Comparison of ENCODE assay signal across 8 cellular contexts in genomic region chr17:44384823-44385286, GRCh38. TPM values are rescaled to one million over a fixed set of nuclear protein-coding genes. Genes with fewer than 3 reads are reported as not detected.
A peak's percentile ranks its signal among the peaks of the same experiment; 100 is the strongest.
DNase-seq lines count a peak whose midpoint lies in the region; FAIRE-seq and TF ChIP-seq lines count a peak whose summit lies in the region.

No MANE protein-coding gene starts in this region.

- H2AK5ac ChIP-seq in H1 (ENCODE audit: low read depth, low read length) = no peak overlapping the region

- 0 out of 2 replicates have a peak overlapping the region, but pooled peaks have one; percentile 1 for H2BK20ac ChIP-seq in H1 (ENCODE audit: low read length)

- H3K9ac ChIP-seq in Karpas-422 (ENCODE audit: low read length) = peak overlapping the region; percentile 56
- no peak overlapping the region for H3K9ac ChIP-seq in H1 (replicated peaks in 1 of 4; ENCODE audit: extremely low read depth in 1 of 4, low read depth in 3 of 4, low read length in 3 of 4)
- H3K9ac ChIP-seq in neural cell (ENCODE audit: low read length) = peak overlapping the region; percentile 53

- no peak overlapping the region for H2BK5ac ChIP-seq in H1 (ENCODE audit: low read depth, low read length)

- H3K4me2 ChIP-seq in Karpas-422 (ENCODE audit: low read depth, low read length, poor library complexity, severe bottlenecking) = peak overlapping the region; percentile 79
- peak overlapping the region; percentile 84 to 93 for H3K4me2 ChIP-seq in H1 (ENCODE audit: insufficient read depth in 1 of 2, low read depth in 2 of 2, low read length in 2 of 2)
- H3K4me2 ChIP-seq in neural cell (ENCODE audit: low read length) = no peak overlapping the region

- H3K27me3 ChIP-seq in Karpas-422 (ENCODE audit: low read length) = no peaks in the 10 kb centered on the region
- H3K27me3 ChIP-seq in H1 (replicated peaks in 1 of 4; ENCODE audit: control insufficient read depth in 3 of 4, extremely low read depth in 1 of 4, insufficient read depth in 3 of 4, low read length in 3 of 4) = peaks cover 10 to 34% (median 31%) of the 10 kb centered on the region in 4 experiments
- H3K27me3 ChIP-seq in neural cell (ENCODE audit: insufficient read depth, low read depth, low read length) = peaks cover 15% of the 10 kb centered on the region

- POLR2A ChIA-PET in H1 (lab: Charles Lee; ENCODE audit: partially characterized antibody) = interaction anchor here (0.8 to 2.2 kb wide), 4 partner anchors 9 to 76 kb away, joined by 3 to 10 read pairs (median 6); partner anchors contain the start of gene RUNDC3A

- H3K4me1 ChIP-seq in Karpas-422 (ENCODE audit: low read length) (peaks cover 12% of the 10 kb centered on the region), H1 (replicated peaks in 1 of 4; ENCODE audit: control insufficient read depth in 3 of 4, insufficient read depth in 4 of 4, low read length in 3 of 4) (peaks cover 3 to 21% (median 7%) of the 10 kb centered on the region in 4 experiments; a peak in 6 of 7 replicates)

- H3K56ac ChIP-seq in H1 (replicated peaks; ENCODE audit: insufficient read length, low read depth, low read length) = no peak overlapping the region

- H3K27ac ChIP-seq in C4-2B = peak overlapping the region; percentile 55; the same call in 1 of the 2 replicates
- no peak overlapping the region for H3K27ac ChIP-seq in Karpas-422 (ENCODE audit: low read length)
- H3K27ac ChIP-seq in H1 (ENCODE audit: low read depth, low read length) = no peak overlapping the region
- H3K27ac ChIP-seq in neural cell (ENCODE audit: low read length) = no peak overlapping the region

- H3K23ac ChIP-seq in H1 (ENCODE audit: insufficient read length) = no peak overlapping the region

- no peak overlapping the region for H2AFZ ChIP-seq in Karpas-422 (ENCODE audit: low read length)
- H2AFZ ChIP-seq in H1 (ENCODE audit: low read length) = peak overlapping the region; percentile 47; the same call in 1 of the 2 replicates
- no peak overlapping the region for H2AFZ ChIP-seq in neural cell (ENCODE audit: low read depth, low read length)

- H3K79me1 ChIP-seq in H1 (ENCODE audit: low read depth, low read length) = no peaks in the 10 kb centered on the region

- CTCF ChIA-PET in H1 (lab: Charles Lee; ENCODE audit: partially characterized antibody) = interaction anchor here (0.8 to 3.0 kb wide), 9 partner anchors 9 to 127 kb away, joined by 3 to 24 read pairs (median 4); no protein-coding TSS in a partner anchor

- no peak for TF ChIP-seq POLR2A in H1 (IDR thresholded peaks at IDR 0.05; ENCODE audit: control extremely low read depth in 1 of 2, low read depth in 2 of 2, low read length in 2 of 2)

- no peak overlapping the region for H3K14ac ChIP-seq in H1 (ENCODE audit: insufficient read length)

- H4K8ac ChIP-seq in H1 (ENCODE audit: extremely low read depth, insufficient read depth, low read length) = peak overlapping the region; percentile 89

- no peaks in the 10 kb centered on the region for H3K36me3 ChIP-seq in Karpas-422 (ENCODE audit: insufficient read depth, low read length)
- no peaks in the 10 kb centered on the region for H3K36me3 ChIP-seq in H1 (ENCODE audit: control insufficient read depth in 2 of 4, insufficient read depth in 4 of 4, low read length in 3 of 4)
- no peaks in the 10 kb centered on the region for H3K36me3 ChIP-seq in neural cell (ENCODE audit: insufficient read depth, low read length)

- TF ChIP-seq EP300 in H1 (IDR thresholded peaks at IDR 0.05; ENCODE audit: borderline replicate concordance in 1 of 2, low read depth in 2 of 2, low read length in 2 of 2) = no peak
- no peak for TF ChIP-seq EP300 in neural cell (conservative IDR thresholded peaks at IDR 0.05; ENCODE audit: poor library complexity, severe bottlenecking)

- 4% methylated on average over 20 of the region's 26 CpGs; no CpG with 5 or more reads in 1 of the 2 experiments for WGBS in H1 (ENCODE audit: extremely low coverage in 1 of 2, insufficient coverage in 1 of 2, insufficient read length in 1 of 2, insufficient replicate concordance in 2 of 2, low coverage in 1 of 2, low lambda C conversion rate in 2 of 2, missing lambda C conversion rate in 1 of 2), 2 experiments

- H3K18ac ChIP-seq in H1 (ENCODE audit: extremely low read depth, low read length) = peak overlapping the region; percentile 64; the same call in 1 of the 2 replicates

- no peaks in the 10 kb centered on the region for H3F3A ChIP-seq in neural cell (ENCODE audit: insufficient read depth, low read length, poor library complexity, severe bottlenecking)

- H2BK15ac ChIP-seq in H1 (ENCODE audit: low read length) = 0 out of 2 replicates have a peak overlapping the region, but pooled peaks have one; percentile 61

- H2BK120ac ChIP-seq in H1 (replicated peaks; ENCODE audit: low read depth, low read length) = peak overlapping the region; percentile 65

- no peaks in the 10 kb centered on the region for H3K9me3 ChIP-seq in Karpas-422 (ENCODE audit: low read length)
- no peaks in the 10 kb centered on the region for H3K9me3 ChIP-seq in H1 (ENCODE audit: insufficient read depth in 2 of 2, low read depth in 1 of 2, low read length in 1 of 2)
- H3K9me3 ChIP-seq in neural cell (ENCODE audit: low read length) = no peaks in the 10 kb centered on the region

- TF ChIP-seq CTCF in C4-2B (conservative IDR thresholded peaks at IDR 0.05) = no peak
- no peak for TF ChIP-seq CTCF in H1 (IDR thresholded peaks at IDR 0.05; ENCODE audit: control extremely low read depth in 1 of 3, insufficient read depth in 1 of 3, low read depth in 1 of 3, low read length in 3 of 3)
- no peak for TF ChIP-seq CTCF in neural cell (IDR thresholded peaks at IDR 0.05; ENCODE audit: poor library complexity, severe bottlenecking)

- H4K91ac ChIP-seq in H1 (replicated peaks; ENCODE audit: insufficient read length, low read length) = peak overlapping the region; percentile 60

- no peak for DNase-seq in Karpas-422
- peak in 1 of 2 experiments; percentile 81 for DNase-seq in H1 (ENCODE audit: low read depth in 1 of 2, low spot score in 2 of 2)
- no peak for DNase-seq in globus pallidus (ENCODE audit: low spot score)
- no peak for DNase-seq in NCI-H2107 (lab: John Stamatoyannopoulos, UW)
- no peak for DNase-seq in stimulated activated CD8-positive, alpha-beta memory T cell treated with anti-CD3 and anti-CD28 coated beads, Interleukin-4, amount 100 ng/mL, for 48 hours
- no peak for DNase-seq in G401 (ENCODE audit: low spot score)

- H3K9me2 ChIP-seq in Karpas-422 (replicated peaks; ENCODE audit: insufficient read depth, low read length) = no peaks in the 10 kb centered on the region
- H3K9me2 ChIP-seq in neural cell (ENCODE audit: insufficient read depth, low read length) = no peaks in the 10 kb centered on the region

- H4K20me1 ChIP-seq in Karpas-422 (ENCODE audit: insufficient read depth, low read depth, low read length) (no peaks in the 10 kb centered on the region), H1 (replicated peaks in 1 of 2; ENCODE audit: control insufficient read depth in 1 of 2, insufficient read depth in 2 of 2, low read length in 2 of 2) (peaks cover 0 to 4% of the 10 kb centered on the region in 2 experiments), neural cell (ENCODE audit: insufficient read depth) (no peaks in the 10 kb centered on the region)

- peak overlapping the region; percentile 75; the same call in 1 of the 2 replicates for H2BK12ac ChIP-seq in H1 (ENCODE audit: low read depth, low read length)

- peaks cover 12% of the 10 kb centered on the region; the same call in 1 of the 2 replicates for H3K23me2 ChIP-seq in H1 (ENCODE audit: low read depth, low read length)

- H3K4ac ChIP-seq in H1 (replicated peaks; ENCODE audit: insufficient read length, low read depth, low read length) = no peak overlapping the region

- no peak overlapping the region for H4K5ac ChIP-seq in H1 (ENCODE audit: insufficient read length, low read depth, low read length)

- H3K4me3 ChIP-seq in Karpas-422 (ENCODE audit: low read length) (peak overlapping the region; percentile 64; the same call in 1 of the 2 replicates), H1 (ENCODE audit: extremely low read depth in 1 of 4, insufficient read depth in 2 of 4, low read depth in 3 of 4, low read length in 4 of 4) (peak overlapping the region; percentile 31 to 74 (median 42)), neural cell (ENCODE audit: low read length) (peak overlapping the region; percentile 67)

- TF ChIP-seq RAD21 in H1 (IDR thresholded peaks at IDR 0.05 in 1 of 2, conservative IDR thresholded peaks at IDR 0.05 in 1 of 2; ENCODE audit: low read depth in 2 of 2, low read length in 2 of 2) = no peak
- TF ChIP-seq RAD21 in neural cell (conservative IDR thresholded peaks at IDR 0.05) = no peak

- FAIRE-seq in H1 (lab: Jason Lieb, UNC) = no peak

- in situ Hi-C loops in G401 (cut with HindIII; ENCODE audit: low sequenced_read_pairs) = no loop called here

- H3K79me2 ChIP-seq in Karpas-422 (ENCODE audit: low read length) (no peaks in the 10 kb centered on the region), H1 (ENCODE audit: control insufficient read depth in 1 of 2, insufficient read depth in 2 of 2, low read length in 2 of 2) (no peaks in the 10 kb centered on the region), neural cell (replicated peaks; ENCODE audit: insufficient read depth, low read length) (no peaks in the 10 kb centered on the region)

RNA-seq across cellular contexts. Expression of gene ITGA2B, which starts 4.6 kb away (rescaled TPM):
- total RNA-seq in Karpas-422 (2014; rRNA removed; shearing (Covaris generic); ENCODE audit: low replicate concordance) = 0.07 and 0.26 TPM in 2 replicates
- 11.3 and 12.3 TPM in 2 replicates for total RNA-seq in H1 (2021; fragmentation: NEBNext Ultra II Directional; extraction: Animal tissue kit (Norgen Biotek cat#: 25700))
- 6.9 and 12.4 TPM in 2 replicates for polyA plus RNA-seq in H1 (2011; rRNA removed)
- 11.4 TPM for polyA plus RNA-seq in H1 (2011; cell fraction: cytosol; rRNA removed)
- polyA plus RNA-seq in H1 (2011; cell fraction: nucleus; rRNA removed) = 59.9 TPM
- 9.1 to 21.1 TPM (median 16.5 TPM) in 4 replicates for polyA plus RNA-seq in H1 (2012, experiment 1 of 2)
- 7.0 TPM for polyA plus RNA-seq in H1 (2012, experiment 2 of 2)
- 8.8 TPM for polyA plus RNA-seq in H1 (2013, experiment 1 of 2)
- 6.7 TPM for polyA plus RNA-seq in H1 (2013, experiment 2 of 2)
- 5.8 and 5.9 TPM in 2 replicates for polyA minus RNA-seq in H1 (2011; rRNA and poly(A)+ RNA removed)
- polyA minus RNA-seq in H1 (2011; cell fraction: cytosol; rRNA and poly(A)+ RNA removed) = 6.3 TPM
- polyA minus RNA-seq in H1 (2011; cell fraction: nucleus; rRNA and poly(A)+ RNA removed) = 16.0 TPM
- polyA plus RNA-seq in neural cell = 3.1 and 3.9 TPM in 2 replicates
- 2.4 and 2.8 TPM in 2 replicates for polyA minus RNA-seq in neural cell
- 0.17 TPM in 1 of 2 replicates, not detected in the other for total RNA-seq in G401 (2014; rRNA removed; shearing (Covaris generic))

RNA-seq across cellular contexts. Expression of gene FAM171A2, which starts 21.2 kb away (rescaled TPM):
- total RNA-seq in Karpas-422 (2014; rRNA removed; shearing (Covaris generic); ENCODE audit: low replicate concordance) = 0.40 and 1.2 TPM in 2 replicates
- 23.9 and 24.1 TPM in 2 replicates for total RNA-seq in H1 (2021; fragmentation: NEBNext Ultra II Directional; extraction: Animal tissue kit (Norgen Biotek cat#: 25700))
- polyA plus RNA-seq in H1 (2011; rRNA removed) (21.9 and 31.8 TPM in 2 replicates), neural cell (73.6 and 88.3 TPM in 2 replicates)
- 21.7 TPM for polyA plus RNA-seq in H1 (2011; cell fraction: cytosol; rRNA removed)
- 37.0 TPM for polyA plus RNA-seq in H1 (2011; cell fraction: nucleus; rRNA removed)
- polyA plus RNA-seq in H1 (2012, experiment 1 of 2) = 10.4 to 25.0 TPM (median 21.9 TPM) in 4 replicates
- 11.7 TPM for polyA plus RNA-seq in H1 (2012, experiment 2 of 2)
- 15.4 TPM for polyA plus RNA-seq in H1 (2013, experiment 1 of 2)
- polyA plus RNA-seq in H1 (2013, experiment 2 of 2) = 15.9 TPM
- 14.7 and 17.9 TPM in 2 replicates for polyA minus RNA-seq in H1 (2011; rRNA and poly(A)+ RNA removed)
- polyA minus RNA-seq in H1 (2011; cell fraction: cytosol; rRNA and poly(A)+ RNA removed) = 22.5 TPM
- polyA minus RNA-seq in H1 (2011; cell fraction: nucleus; rRNA and poly(A)+ RNA removed) = 24.7 TPM
- polyA minus RNA-seq in neural cell = 73.7 and 102 TPM in 2 replicates
- total RNA-seq in G401 (2014; rRNA removed; shearing (Covaris generic)) = 22.2 and 23.6 TPM in 2 replicates

RNA-seq across cellular contexts. Expression of gene GRN, which starts 39.8 kb away (rescaled TPM):
- total RNA-seq in Karpas-422 (2014; rRNA removed; shearing (Covaris generic); ENCODE audit: low replicate concordance) = 194 and 327 TPM in 2 replicates
- total RNA-seq in H1 (2021; fragmentation: NEBNext Ultra II Directional; extraction: Animal tissue kit (Norgen Biotek cat#: 25700)) = 108 and 117 TPM in 2 replicates
- polyA plus RNA-seq in H1 (2011; rRNA removed) (387 and 526 TPM in 2 replicates), neural cell (18.9 and 21.8 TPM in 2 replicates)
- polyA plus RNA-seq in H1 (2011; cell fraction: cytosol; rRNA removed) = 143 TPM
- 360 TPM for polyA plus RNA-seq in H1 (2011; cell fraction: nucleus; rRNA removed)
- 137 to 183 TPM (median 169 TPM) in 4 replicates for polyA plus RNA-seq in H1 (2012, experiment 1 of 2)
- polyA plus RNA-seq in H1 (2012, experiment 2 of 2) = 165 TPM
- 258 TPM for polyA plus RNA-seq in H1 (2013, experiment 1 of 2)
- 236 TPM for polyA plus RNA-seq in H1 (2013, experiment 2 of 2)
- 66.1 and 115 TPM in 2 replicates for polyA minus RNA-seq in H1 (2011; rRNA and poly(A)+ RNA removed)
- 135 TPM for polyA minus RNA-seq in H1 (2011; cell fraction: cytosol; rRNA and poly(A)+ RNA removed)
- 88.4 TPM for polyA minus RNA-seq in H1 (2011; cell fraction: nucleus; rRNA and poly(A)+ RNA removed)
- polyA minus RNA-seq in neural cell = 18.9 and 31.9 TPM in 2 replicates
- total RNA-seq in G401 (2014; rRNA removed; shearing (Covaris generic)) = 243 and 344 TPM in 2 replicates

Comparison
In these comparisons a context has a peak if more than half of its experiments do, and no peak if none do; other contexts are left out.
1. H3K9ac ChIP-seq: peak in Karpas-422 (single experiment) and neural cell (single experiment); none in H1 (0 of 4).
2. RNA of gene FAM171A2, which starts 21.2 kb away (total RNA-seq): 23.9 to 24.1 TPM in H1 and 22.2 to 23.6 TPM in G401; 0.40 to 1.2 TPM in Karpas-422; every median in the first group is over 10 times any median in the second.
3. Peak in every context shown above with its lines, with median percentiles within 50 percentile points of each other: H3K4me3 ChIP-seq.